22 cellular contexts compared by ENCODE assay signal in genomic region chr7:149819141-149819960, GRCh38. TPM values are rescaled to one million over a fixed set of nuclear protein-coding genes. Genes with fewer than 3 reads are reported as not detected.
DNase-seq lines count a peak whose midpoint lies in the region; ATAC-seq and TF ChIP-seq lines count a peak whose summit lies in the region.
"Had no signal": no experiment of that assay in that cellular context is flagged by ENCODE, and none has a peak within 500 bp of the region (broad histone marks: within the 10 kb centered on the region; RNA-seq: fewer than 3 reads in every experiment).

No MANE protein-coding gene starts in this region.

- H3K4me3 Mint-ChIP-seq in chondrocyte (ENCODE audit: unreplicated experiment) (no peak overlapping the region), H9 (no peak overlapping the region)
- H3K4me3 Mint-ChIP-seq: B cell; CD4-positive, CD25-positive, alpha-beta regulatory T cell; HFFc6 had no signal

- no peaks in the 10 kb centered on the region for H3K36me3 Mint-ChIP-seq in chondrocyte (ENCODE audit: low read depth)
- peaks cover 0 to 4% (median 0%) of the 10 kb centered on the region in 3 experiments; a peak in 1 of 7 replicates for H3K36me3 Mint-ChIP-seq in H9 (ENCODE audit: insufficient read depth in 1 of 3, low read depth in 3 of 3)
- H3K36me3 Mint-ChIP-seq: CD4-positive, CD25-positive, alpha-beta regulatory T cell had no signal

- H3K27me3 ChIP-seq in BLaER1 treated with 17β-estradiol and CSF1 and Interleukin-3, amounts not matched to agents 10 nM and 100 nM: peaks cover 0 to 18% (median 0%) of the 10 kb centered on the region in 11 experiments; a peak in 3 of 22 replicates
- H3K27me3 ChIP-seq in right cardiac atrium (ENCODE audit: control insufficient read depth, insufficient read depth) (no peaks in the 10 kb centered on the region), H9 (ENCODE audit: insufficient read depth, low read length) (no peaks in the 10 kb centered on the region)

- H3K4me3 ChIP-seq in BLaER1 treated with 17β-estradiol and CSF1 and Interleukin-3, amounts not matched to agents 10 nM and 100 nM: no peak overlapping the region
- no peak overlapping the region for H3K4me3 ChIP-seq in right cardiac atrium (ENCODE audit: low read length)
- H3K4me3 ChIP-seq: A549 had no signal

- H2BK5ac ChIP-seq in H9 (ENCODE audit: insufficient read length, low read length): no peak overlapping the region

- H3K4me1 Mint-ChIP-seq in chondrocyte (ENCODE audit: low read depth) (no peaks in the 10 kb centered on the region), H9 (peaks cover 0 to 7% of the 10 kb centered on the region in 2 experiments; a peak in 1 of 4 replicates)
- H3K4me1 Mint-ChIP-seq: B cell had no signal

- H3K27me3 Mint-ChIP-seq in chondrocyte (ENCODE audit: low read depth) (peaks cover 2% of the 10 kb centered on the region), H9 (ENCODE audit: low read depth) (peaks cover 6% of the 10 kb centered on the region)
- H3K27me3 Mint-ChIP-seq: CD4-positive, CD25-positive, alpha-beta regulatory T cell had no signal

- 91% methylated on average over 28 of the region's 28 CpGs for WGBS in right cardiac atrium
- no CpG with 5 or more reads among the region's 28 CpGs for WGBS in H9 (ENCODE audit: extremely low coverage, insufficient read length, low lambda C conversion rate)

- peaks cover 0 to 29% (median 0%) of the 10 kb centered on the region in 11 experiments; a peak in 3 of 22 replicates for H4K20me1 ChIP-seq in BLaER1 treated with 17β-estradiol and CSF1 and Interleukin-3, amounts not matched to agents 10 nM and 100 nM
- no peaks in the 10 kb centered on the region for H4K20me1 ChIP-seq in H9 (ENCODE audit: control insufficient read depth, insufficient read depth, insufficient read length)

- no peak overlapping the region for H3K4ac ChIP-seq in H9 (ENCODE audit: low read depth, low read length)

- no peaks in the 10 kb centered on the region for H3K36me3 ChIP-seq in BLaER1 treated with 17β-estradiol and CSF1 and Interleukin-3, amounts not matched to agents 10 nM and 100 nM

- no peak overlapping the region for H2BK15ac ChIP-seq in H9 (ENCODE audit: low read depth, low read length)

- no peak overlapping the region for H4K5ac ChIP-seq in H9 (ENCODE audit: insufficient read length, low read depth, low read length)

- H3K4me2 ChIP-seq in BLaER1 treated with 17β-estradiol and CSF1 and Interleukin-3, amounts not matched to agents 10 nM and 100 nM: peak overlapping the region in 8 of 11 experiments; percentile 37 to 95 (median 80); a peak in 14 of 22 replicates
- H3K4me2 ChIP-seq in H9 (ENCODE audit: insufficient read depth, insufficient read length, low read length): no peak overlapping the region
- H3K4me2 ChIP-seq: A549 had no signal

- H3K27ac ChIP-seq in BLaER1 treated with 17β-estradiol and CSF1 and Interleukin-3, amounts not matched to agents 10 nM and 100 nM: no peak overlapping the region
- H3K27ac ChIP-seq in right cardiac atrium (ENCODE audit: low read length) (no peak overlapping the region), H9 (ENCODE audit: insufficient read length, low read depth, low read length) (no peak overlapping the region)
- H3K27ac ChIP-seq: A549 had no signal

- intact Hi-C loops in right cardiac atrium (cut with DNase I): no loop called here
- intact Hi-C loops in posterior vena cava (cut with DNase I): no loop called here

- H3K79me1 ChIP-seq in H9 (ENCODE audit: insufficient read depth, low read depth, low read length, poor library complexity, severe bottlenecking): no peaks in the 10 kb centered on the region

- no peak overlapping the region for H2AK5ac ChIP-seq in H9 (ENCODE audit: insufficient read length, low read length)

- H3K9me3 ChIP-seq in BLaER1 treated with 17β-estradiol and CSF1 and Interleukin-3, amounts not matched to agents 10 nM and 100 nM (replicated peaks in 1 of 11): no peaks in the 10 kb centered on the region
- H3K9me3 ChIP-seq in right cardiac atrium (ENCODE audit: control insufficient read depth, low read length): no peaks in the 10 kb centered on the region
- H3K9me3 ChIP-seq in H9 (ENCODE audit: control insufficient read depth, low read depth, low read length): no peaks in the 10 kb centered on the region
- H3K9me3 ChIP-seq: A549 had no signal

- peaks cover 28 to 100% (median 97%) of the 10 kb centered on the region in 10 experiments for H3K4me1 ChIP-seq in BLaER1 treated with 17β-estradiol and CSF1 and Interleukin-3, amounts not matched to agents 10 nM and 100 nM
- H3K4me1 ChIP-seq in right cardiac atrium (ENCODE audit: control insufficient read depth, insufficient read depth, low read length) (no peaks in the 10 kb centered on the region), H9 (ENCODE audit: insufficient read depth, low read length) (no peaks in the 10 kb centered on the region)
- H3K4me1 ChIP-seq: A549 had no signal

- TF ChIP-seq CTCF in chondrocyte (IDR thresholded peaks at IDR 0.05) (no peak), H9 (conservative IDR thresholded peaks at IDR 0.05) (no peak)

- H3T11ph ChIP-seq in H9 (ENCODE audit: low read length): no peak overlapping the region

- no peak overlapping the region for H2BK120ac ChIP-seq in H9 (ENCODE audit: low read depth, low read length, poor library complexity, severe bottlenecking)

- no peak overlapping the region for H2BK12ac ChIP-seq in H9 (ENCODE audit: insufficient read length, low read depth, low read length)

- no peak overlapping the region for H3K56ac ChIP-seq in H9 (ENCODE audit: insufficient read length, low read depth, low read length)

- no peak overlapping the region for H3K27ac Mint-ChIP-seq in chondrocyte (ENCODE audit: unreplicated experiment)
- H3K27ac Mint-ChIP-seq in H9: no peak overlapping the region
- H3K27ac Mint-ChIP-seq: B cell; CD4-positive, CD25-positive, alpha-beta regulatory T cell; HFFc6 had no signal

- no peaks in the 10 kb centered on the region for H3K23me2 ChIP-seq in H9 (ENCODE audit: insufficient read length, low read depth, low read length, poor library complexity, severe bottlenecking)

- H3K9me3 Mint-ChIP-seq in chondrocyte (ENCODE audit: low read depth): no peaks in the 10 kb centered on the region
- peaks cover 8 to 13% of the 10 kb centered on the region in 2 experiments; a peak in 4 of 5 replicates for H3K9me3 Mint-ChIP-seq in H9
- H3K9me3 Mint-ChIP-seq: CD4-positive, CD25-positive, alpha-beta regulatory T cell; HFFc6 had no signal

- DNase-seq in chondrocyte (ENCODE audit: low spot score): peak; percentile 87
- DNase-seq in right cardiac atrium: peak in 2 of 3 donors; percentile 37 to 50
- DNase-seq in posterior vena cava (ENCODE audit: low spot score): peak; percentile 71
- DNase-seq in 8988T: no peak
- DNase-seq in H9: no peak
- no peak for DNase-seq in NCI-H2196 treated with DMSO at 0.1 percent for 48 hours (lab: John Stamatoyannopoulos, UW; ENCODE audit: unreplicated experiment)
- DNase-seq in midbrain (lab: John Stamatoyannopoulos, UW): no peak
- DNase-seq: CD4-positive, CD25-positive, alpha-beta regulatory T cell; COR-L47; DMS79; HFFc6; KG1; NCI-H1092 treated with DMSO at 0.1 percent for 48 hours; NCI-H146; NCI-H2029; NCI-H2171; NCI-H524 treated with DMSO at 0.1 percent for 48 hours; NCI-H82; OCI-M1 had no signal

- no peak overlapping the region for H2AFZ ChIP-seq in H9 (ENCODE audit: low read length)

- no peak overlapping the region for H3K18ac ChIP-seq in H9 (ENCODE audit: insufficient read length, low read depth, low read length)

- no peak overlapping the region for H2BK20ac ChIP-seq in H9 (ENCODE audit: low read depth, low read length, poor library complexity, severe bottlenecking)

- no peak overlapping the region for H4K8ac ChIP-seq in H9 (replicated peaks; ENCODE audit: insufficient read length, low read depth, low read length)

- ATAC-seq in right cardiac atrium: no peak
- ATAC-seq: A549 had no signal

- H3K23ac ChIP-seq in H9 (ENCODE audit: insufficient read length, low read depth, low read length): no peak overlapping the region

- H3K14ac ChIP-seq in H9 (ENCODE audit: insufficient read depth, low read length): no peak overlapping the region

- H3K9ac ChIP-seq in BLaER1 treated with 17β-estradiol and CSF1 and Interleukin-3, amounts not matched to agents 10 nM and 100 nM: 0 out of 22 replicates have a peak overlapping the region, but pooled peaks of 1 of the 11 experiments have one; percentile 9
- no peak overlapping the region for H3K9ac ChIP-seq in H9 (ENCODE audit: extremely low read depth, insufficient read length, low read length)

- no peaks in the 10 kb centered on the region for H3K79me2 ChIP-seq in H9 (ENCODE audit: insufficient read depth, low read length)

- no peak overlapping the region for H4K91ac ChIP-seq in H9 (ENCODE audit: insufficient read length, low read depth, low read length)

RNA-seq across cellular contexts. Expression of gene ZNF862, which starts 18.8 kb away (rescaled TPM):
- total RNA-seq in chondrocyte (15.9 to 17.6 TPM (median 16.3 TPM) in 3 replicates), right cardiac atrium (10 to 100 TPM in 3 of 4 donors, 1 to 10 TPM in 1; 9.0 to 15.9 (median 14.2) TPM), posterior vena cava (10 to 100 TPM; 12.6 to 14.2 TPM), H9 (2021) (1.3 and 1.9 TPM in 2 replicates)
- 7.8 TPM for polyA plus RNA-seq in right cardiac atrium

RNA-seq across cellular contexts. Expression of gene ZNF467, which starts 46.0 kb away (rescaled TPM):
- 2.3 to 3.5 TPM (median 3.1 TPM) in 3 replicates for total RNA-seq in chondrocyte
- total RNA-seq in right cardiac atrium: 10 to 100 TPM; 10.4 to 15.6 (median 11.6) TPM
- polyA plus RNA-seq in right cardiac atrium: 6.6 TPM
- total RNA-seq in posterior vena cava: 10 to 100 TPM; 10.9 to 12.0 TPM
- total RNA-seq in H9 (2021): 0.31 and 0.35 TPM in 2 replicates

RNA-seq across cellular contexts. Expression of gene ATP6V0E2, which starts 54.4 kb away (rescaled TPM):
- total RNA-seq in chondrocyte (23.1 to 28.5 TPM (median 24.8 TPM) in 3 replicates), right cardiac atrium (100 to 1,000 TPM in 1 of 4 donors, 10 to 100 TPM in 3; 53.0 to 113 (median 79.0) TPM), posterior vena cava (10 to 100 TPM; 13.0 to 13.2 TPM), H9 (2021) (19.0 and 20.0 TPM in 2 replicates)
- polyA plus RNA-seq in right cardiac atrium: 66.5 TPM

Comparison
In these comparisons a context has a peak if more than half of its experiments do, and no peak if none do; other contexts are left out.
1. DNase-seq: peak in chondrocyte (single experiment), right cardiac atrium (2 of 3) and posterior vena cava (single experiment); none in 8988T (single experiment), H9 (single experiment), NCI-H2196 treated with DMSO at 0.1 percent for 48 hours (single experiment) and midbrain (single experiment).